ENCODE assay signal across 1 cellular context in genomic region chr5:87347272-87347671, GRCh38.
A peak's percentile ranks its signal among the peaks of the same experiment; 100 is the strongest.
TF ChIP-seq lines count a peak whose summit lies in the region.

No MANE protein-coding gene starts in this region.

TF ChIP-seq in GM12878, 131 proteins besides CTCF, POLR2A, EP300 and RAD21:
- TF ChIP-seq MEF2B (IDR thresholded peaks at IDR 0.05; ENCODE audit: partially characterized antibody, poor library complexity, severe bottlenecking) (peak; percentile 91), SREBF1 (IDR thresholded peaks at IDR 0.05; ENCODE audit: low read length) (0 out of 2 replicates have a peak, but pooled peaks have one; percentile 19), WRNIP1 (IDR thresholded peaks at IDR 0.05; ENCODE audit: borderline replicate concordance, low read depth, low read length) (no peak), BMI1 (IDR thresholded peaks at IDR 0.05; ENCODE audit: borderline replicate concordance) (0 out of 2 replicates have a peak, but pooled peaks have one; percentile 14), ZNF217 (IDR thresholded peaks at IDR 0.05) (peak; percentile 82; the same call in 1 of the 2 replicates), MTA2 (IDR thresholded peaks at IDR 0.05; ENCODE audit: low read depth) (peak; percentile 90), CHD1 (IDR thresholded peaks at IDR 0.05; ENCODE audit: low read depth, low read length) (no peak), ZZZ3 (IDR thresholded peaks at IDR 0.05; ENCODE audit: control insufficient read depth, insufficient read length, low read depth) (no peak), SUZ12 (IDR thresholded peaks at IDR 0.05; ENCODE audit: unreplicated experiment) (no peak), RUNX3 (IDR thresholded peaks at IDR 0.05; ENCODE audit: low read length) (peak; percentile 57; the same call in 1 of the 2 replicates), USF2 (IDR thresholded peaks at IDR 0.05; ENCODE audit: borderline replicate concordance, low read depth, low read length) (no peak), NFIC (IDR thresholded peaks at IDR 0.05; ENCODE audit: low read depth, low read length) (peak; percentile 61; the same call in 1 of the 2 replicates), ZNF384 (IDR thresholded peaks at IDR 0.05; ENCODE audit: borderline replicate concordance, low read depth, low read length) (no peak), SPI1 (IDR thresholded peaks at IDR 0.05; ENCODE audit: borderline replicate concordance, insufficient read depth, low read depth, low read length) (peak; percentile 75), DPF2 (IDR thresholded peaks at IDR 0.05) (peak; percentile 38; the same call in 1 of the 2 replicates), ZBTB33 (IDR thresholded peaks at IDR 0.05) (no peak), MEF2A (IDR thresholded peaks at IDR 0.05; ENCODE audit: insufficient read depth, low read depth, low read length) (peak; percentile 69; the same call in 1 of the 2 replicates), SIX5 (IDR thresholded peaks at IDR 0.05; ENCODE audit: low read depth, low read length, severe bottlenecking) (no peak), HSF1 (IDR thresholded peaks at IDR 0.05; ENCODE audit: low read depth, low read length) (no peak), ZBTB11 (CRISPR knock-in tag; IDR thresholded peaks at IDR 0.05) (no peak), RELA (IDR thresholded peaks at IDR 0.05; ENCODE audit: borderline replicate concordance, partially characterized antibody) (no peak), ZNF24 (IDR thresholded peaks at IDR 0.05) (0 out of 2 replicates have a peak, but pooled peaks have one; percentile 32)
